Comparison of ENCODE assay signal across 8 cellular contexts in the genomic region with DNA sequence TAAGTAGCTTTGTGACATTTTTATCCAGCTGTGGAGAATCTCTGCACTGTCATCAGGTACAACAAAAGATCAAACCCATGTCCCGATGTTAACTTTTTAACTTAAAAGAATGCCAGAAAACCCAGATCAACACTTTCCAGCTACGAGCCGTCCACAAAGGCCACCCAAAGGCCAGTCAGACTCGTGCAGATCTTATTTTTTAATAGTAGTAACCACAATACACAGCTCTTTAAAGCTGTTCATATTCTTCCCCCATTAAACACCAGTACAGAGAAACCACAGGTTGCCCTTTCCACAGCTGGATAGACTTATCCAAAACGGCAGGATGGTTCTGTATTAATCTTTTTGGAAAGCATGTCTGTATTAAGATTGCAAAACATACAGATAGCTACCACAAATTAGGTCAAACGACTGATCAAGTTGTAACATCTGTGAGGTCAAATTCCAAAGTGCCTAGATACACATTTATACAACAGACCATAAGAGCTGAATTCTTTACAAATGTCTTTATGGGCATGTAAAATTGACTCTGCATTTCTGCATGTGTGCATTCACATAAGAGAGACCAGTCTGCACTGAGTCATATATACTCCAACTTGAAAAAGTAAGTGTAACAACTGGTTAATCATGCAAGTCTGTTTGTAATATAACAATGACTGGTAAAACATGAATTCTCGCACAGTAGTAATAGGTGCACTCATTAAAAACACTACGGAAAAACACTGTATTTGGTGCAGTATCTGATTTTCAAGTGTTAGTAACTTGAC. TPM values are rescaled to one million over a fixed set of nuclear protein-coding genes. Genes with fewer than 3 reads are reported as not detected.
DNase-seq lines count a peak whose midpoint lies in the region; ATAC-seq, FAIRE-seq and TF ChIP-seq lines count a peak whose summit lies in the region.

No MANE protein-coding gene starts in this region.

- TF ChIP-seq CTCF in WERI-Rb-1 (IDR thresholded peaks at IDR 0.05; ENCODE audit: low read depth, low read length) (no peak), foreskin keratinocyte (conservative IDR thresholded peaks at IDR 0.05) (no peak), psoas muscle (IDR thresholded peaks at IDR 0.05) (no peak)

- peak; percentile 58 for DNase-seq in ACHN
- DNase-seq in H7 = no peak
- DNase-seq in WERI-Rb-1 = no peak
- peak in 1 of 2 donors; percentile 54 for DNase-seq in foreskin keratinocyte
- no peak for DNase-seq in psoas muscle
- no peak for DNase-seq in OCI-M2 (lab: John Stamatoyannopoulos, UW; ENCODE audit: unreplicated experiment)
- no peak for DNase-seq in urothelium cell line (ENCODE audit: low spot score)

- peak; percentile 5 for ATAC-seq in foreskin keratinocyte
- ATAC-seq in psoas muscle = no peak
- ATAC-seq in GM18861 (IDR thresholded peaks at IDR 0.05; ENCODE audit: unreplicated experiment) = no peak

- no peaks in the 10 kb centered on the region for H3K27me3 ChIP-seq in H7 (ENCODE audit: control insufficient read depth, insufficient read depth, low read length)
- no peaks in the 10 kb centered on the region for H3K27me3 ChIP-seq in WERI-Rb-1 (ENCODE audit: insufficient read depth, low read depth, severe bottlenecking)
- H3K27me3 ChIP-seq in foreskin keratinocyte = no peaks in the 10 kb centered on the region
- H3K27me3 ChIP-seq in psoas muscle (ENCODE audit: insufficient read depth in 3 of 3, low read length in 2 of 3) = no peaks in the 10 kb centered on the region

- in situ Hi-C loops in ACHN (cut with HindIII; ENCODE audit: low pct_ligation_motif_present, low pct_unique_long_range_greater_than_20kb, low sequenced_read_pairs) = no loop called here

- WGBS in psoas muscle, 3 donors = 0 to 1% (median 0%) methylated on average over 8 of the region's 8 CpGs

- H3K27ac ChIP-seq in WERI-Rb-1 (peak overlapping the region; percentile 2), foreskin keratinocyte (peak overlapping the region; percentile 95), psoas muscle (peak overlapping the region; percentile 99)

- H3K36me3 ChIP-seq in H7 (replicated peaks; ENCODE audit: control insufficient read depth, insufficient read depth, low read length) (peaks cover 13% of the 10 kb centered on the region), WERI-Rb-1 (peaks cover 70% of the 10 kb centered on the region), psoas muscle (ENCODE audit: insufficient read depth in 1 of 2, low read depth in 1 of 2) (peaks cover 4 to 26% of the 10 kb centered on the region in 2 donors)

- no peak for FAIRE-seq in urothelium cell line (lab: Jason Lieb, UNC)

- H3K9me3 ChIP-seq in WERI-Rb-1 (ENCODE audit: severe bottlenecking) = no peaks in the 10 kb centered on the region
- H3K9me3 ChIP-seq in psoas muscle = no peaks in the 10 kb centered on the region

- H3K4me1 ChIP-seq in foreskin keratinocyte (peaks cover 21% of the 10 kb centered on the region), psoas muscle (peaks cover 36% of the 10 kb centered on the region)

- intact Hi-C loops in psoas muscle (cut with DNase I) = loop anchor here in 1 of 2 donors (5.0 to 10.0 kb wide), 2 partner anchors 108 to 370 kb away; no protein-coding TSS in a partner anchor

- H3K4me3 ChIP-seq in H7 (ENCODE audit: insufficient read depth, low read depth, low read length) (peak overlapping the region; percentile 20; the same call in 1 of the 2 replicates), WERI-Rb-1 (ENCODE audit: low read depth, low read length) (peak overlapping the region; percentile 68), psoas muscle (peak overlapping the region; percentile 90)

RNA-seq across cellular contexts. Expression of a gene that starts 5.1 kb away (rescaled TPM):
- total RNA-seq in H7 (2014; rRNA removed; shearing (Covaris generic)) = 67.0 and 90.9 TPM in 2 replicates
- 103 and 108 TPM in 2 replicates for total RNA-seq in foreskin keratinocyte
- polyA plus RNA-seq in foreskin keratinocyte = 42.9 and 52.8 TPM in 2 replicates
- total RNA-seq in psoas muscle = 100 to 1,000 TPM in 1 of 4 donors, 10 to 100 TPM in 3; 73.4 to 116 (median 87.8) TPM
- 10 to 100 TPM; 53.6 to 63.6 (median 56.4) TPM for polyA plus RNA-seq in psoas muscle

Comparison
In these comparisons a context has a peak if more than half of its experiments do, and no peak if none do; other contexts are left out.
1. H3K4me3 ChIP-seq: peak in every context shown above with its lines; median percentile 90 in psoas muscle; 68 in WERI-Rb-1; 20 in H7.
2. H3K27ac ChIP-seq: peak in every context shown above with its lines; median percentile 99 in psoas muscle; 95 in foreskin keratinocyte; 2 in WERI-Rb-1.